Comparison of ENCODE assay signal across 21 cellular contexts in the genomic region with DNA sequence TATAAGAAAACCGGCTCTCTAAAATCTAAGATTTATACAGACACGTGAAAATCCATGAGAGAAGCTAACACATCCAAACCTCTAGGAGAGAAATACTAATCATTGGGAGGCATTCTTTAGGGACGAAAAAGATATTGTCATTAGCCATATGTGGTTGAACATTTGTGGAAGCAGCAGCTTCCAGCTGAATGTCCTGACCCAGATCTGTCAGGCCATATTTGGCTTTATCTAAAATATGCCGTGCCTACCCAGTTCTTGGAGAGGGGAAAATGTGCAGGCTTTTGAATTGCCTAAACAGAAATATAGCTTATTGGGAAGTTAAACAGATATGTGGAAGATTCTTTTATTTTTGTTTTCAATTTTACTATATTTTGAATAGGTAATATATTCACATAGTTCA. TPM values are rescaled to one million over a fixed set of nuclear protein-coding genes. Genes with fewer than 3 reads are reported as not detected.
DNase-seq lines count a peak whose midpoint lies in the region; ATAC-seq and TF ChIP-seq lines count a peak whose summit lies in the region.
"Had no signal": no experiment of that assay in that cellular context is flagged by ENCODE, and none has a peak within 500 bp of the region (broad histone marks: within the 10 kb centered on the region; RNA-seq: fewer than 3 reads in every experiment).

No MANE protein-coding gene starts in this region.

- H3K27ac Mint-ChIP-seq in chondrocyte (ENCODE audit: unreplicated experiment): no peak overlapping the region
- H3K27ac Mint-ChIP-seq: CD14-positive monocyte; CD4-positive, alpha-beta memory T cell; CD4-positive, CD25-positive, alpha-beta regulatory T cell had no signal

- TF ChIP-seq CTCF in chondrocyte (IDR thresholded peaks at IDR 0.05): no peak

- H3K27me3 Mint-ChIP-seq in chondrocyte (ENCODE audit: low read depth): no peaks in the 10 kb centered on the region

- peaks cover 5% of the 10 kb centered on the region for H3K4me1 Mint-ChIP-seq in chondrocyte (ENCODE audit: low read depth)

- H3K9me3 Mint-ChIP-seq in chondrocyte (ENCODE audit: low read depth): peaks cover 3% of the 10 kb centered on the region
- H3K9me3 Mint-ChIP-seq: CD14-positive monocyte; CD4-positive, alpha-beta memory T cell had no signal

- ATAC-seq in HG02798 (IDR thresholded peaks at IDR 0.05; ENCODE audit: poor library complexity, unreplicated experiment): no peak

- no peaks in the 10 kb centered on the region for H3K36me3 Mint-ChIP-seq in chondrocyte (ENCODE audit: low read depth)
- H3K36me3 Mint-ChIP-seq: CD14-positive monocyte; CD4-positive, alpha-beta memory T cell; CD4-positive, CD25-positive, alpha-beta regulatory T cell had no signal

- no peak overlapping the region for H3K4me3 Mint-ChIP-seq in chondrocyte (ENCODE audit: unreplicated experiment)
- H3K4me3 Mint-ChIP-seq: CD14-positive monocyte; CD4-positive, alpha-beta memory T cell; CD4-positive, CD25-positive, alpha-beta regulatory T cell had no signal

- peak; percentile 92 for DNase-seq in cerebellar cortex (ENCODE audit: low spot score)
- DNase-seq in cerebellum (ENCODE audit: low spot score): peak; percentile 72
- DNase-seq in retina: peak; percentile 53
- DNase-seq in chondrocyte (ENCODE audit: low spot score): no peak
- no peak for DNase-seq in NCI-H526 (lab: John Stamatoyannopoulos, UW)
- DNase-seq: 8988T; ACHN; BE2C; CD4-positive, alpha-beta memory T cell; CD4-positive, CD25-positive, alpha-beta regulatory T cell; CD8-positive, alpha-beta memory T cell; COR-L47; DMS 273 treated with DMSO at 0.1 percent for 48 hours; DMS153; DMS53; DMS79; DND-41; EL; GF-D8 had no signal

RNA-seq across cellular contexts. Expression of gene CCDC89, which starts 6.4 kb away (rescaled TPM):
- total RNA-seq in cerebellum: 1.4 TPM
- total RNA-seq in chondrocyte: 0.26 to 0.30 TPM (median 0.29 TPM) in 3 replicates
- total RNA-seq: CD4-positive, CD25-positive, alpha-beta regulatory T cell had no signal

RNA-seq across cellular contexts. Expression of gene CREBZF, which starts 14.7 kb away (rescaled TPM):
- total RNA-seq in cerebellum (82.5 TPM), chondrocyte (27.4 to 38.1 TPM (median 28.4 TPM) in 3 replicates)

RNA-seq across cellular contexts. Expression of gene TMEM126A, which starts 31.8 kb away (rescaled TPM):
- total RNA-seq in cerebellum (24.0 TPM), chondrocyte (28.8 to 35.8 TPM (median 30.7 TPM) in 3 replicates)

RNA-seq across cellular contexts. Expression of gene TMEM126B, which starts 51.2 kb away (rescaled TPM):
- 37.7 TPM for total RNA-seq in cerebellum
- total RNA-seq in chondrocyte: 41.6 to 42.9 TPM (median 42.3 TPM) in 3 replicates

RNA-seq across cellular contexts. Expression of gene DLG2, which starts 52.4 kb away (rescaled TPM):
- total RNA-seq in cerebellum: 165 TPM
- total RNA-seq in chondrocyte: 1.3 to 4.9 TPM (median 2.2 TPM) in 3 replicates

Comparison
In these comparisons a context has a peak if more than half of its experiments do, and no peak if none do; other contexts are left out.
1. DNase-seq: peak in cerebellar cortex (single experiment), cerebellum (single experiment) and retina (single experiment); none in chondrocyte (single experiment) and NCI-H526 (0 of 2).